Comparison of ENCODE assay signal across 9 cellular contexts in the genomic region with DNA sequence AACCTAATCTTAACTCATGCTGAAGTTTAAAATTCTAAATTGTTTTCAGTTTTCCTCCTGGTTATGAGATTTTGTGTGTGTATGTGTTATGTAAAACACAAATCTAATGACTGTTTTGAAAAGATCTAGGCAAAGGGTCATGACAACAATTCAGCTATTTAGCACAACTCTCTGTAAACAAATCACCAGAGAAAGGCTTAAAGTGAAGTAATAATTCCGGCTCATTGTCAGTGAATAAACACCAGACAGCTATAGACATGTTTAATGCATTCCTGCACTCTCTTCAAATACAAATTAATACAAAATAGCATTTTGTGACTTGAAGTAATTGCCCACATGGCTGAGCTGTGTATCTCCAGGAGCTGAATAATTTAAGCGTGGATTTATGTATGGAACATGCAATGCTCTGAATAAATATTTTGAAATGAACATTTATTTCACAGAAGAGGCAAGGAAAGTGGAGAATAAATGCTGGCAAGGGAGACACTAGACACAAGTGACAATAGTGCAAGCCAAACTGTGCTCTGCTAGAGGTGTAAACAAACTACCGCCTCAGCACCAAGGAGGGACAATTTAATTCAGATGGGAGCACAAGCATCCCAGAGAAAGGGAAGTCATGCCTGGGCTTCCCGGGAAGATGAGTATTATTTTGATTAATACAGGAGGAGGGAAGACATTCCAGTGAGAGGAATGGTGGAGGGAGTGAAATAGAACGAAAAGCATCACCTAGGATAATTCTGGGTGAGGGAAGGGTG.
DNase-seq lines count a peak whose midpoint lies in the region; ATAC-seq lines count a peak whose summit lies in the region.
"Had no signal": no experiment of that assay in that cellular context is flagged by ENCODE, and none has a peak within 500 bp of the region (broad histone marks: within the 10 kb centered on the region; RNA-seq: fewer than 3 reads in every experiment).

No MANE protein-coding gene starts in this region.

- peak; percentile 12 for ATAC-seq in HG03045 (IDR thresholded peaks at IDR 0.05; ENCODE audit: unreplicated experiment)
- ATAC-seq in stimulated activated memory B cell treated with anti-CD40 and anti-IgM and Interleukin-4, amounts not matched to agents 10 μg/mL and 1 μg/mL and 100 μg/mL, for 72 hours, result no peak
- no peak for ATAC-seq in GM19324 (IDR thresholded peaks at IDR 0.05; ENCODE audit: low FRiP score, unreplicated experiment)
- no peak for ATAC-seq in HG02588 (IDR thresholded peaks at IDR 0.05; ENCODE audit: unreplicated experiment)

- no peak overlapping the region for H3K27ac ChIP-seq in iPS-20b (ENCODE audit: low read length)

- peak overlapping the region; percentile 30; the same call in 1 of the 2 replicates for H3K9ac ChIP-seq in iPS-20b (ENCODE audit: low read depth, low read length)

- peaks cover 16% of the 10 kb centered on the region for H3K36me3 Mint-ChIP-seq in activated naive CD8-positive, alpha-beta T cell
- peaks cover 22% of the 10 kb centered on the region for H3K36me3 Mint-ChIP-seq in stimulated activated memory B cell treated with anti-CD40 and anti-IgM and Interleukin-4, amounts not matched to agents 10 μg/mL and 1 μg/mL and 100 μg/mL, for 72 hours

- peak overlapping the region; percentile 22; the same call in 1 of the 2 replicates for H3K4me3 ChIP-seq in iPS-20b (ENCODE audit: low read length)

- no peaks in the 10 kb centered on the region for H3K27me3 Mint-ChIP-seq in activated naive CD8-positive, alpha-beta T cell
- no peaks in the 10 kb centered on the region for H3K27me3 Mint-ChIP-seq in stimulated activated memory B cell treated with anti-CD40 and anti-IgM and Interleukin-4, amounts not matched to agents 10 μg/mL and 1 μg/mL and 100 μg/mL, for 72 hours

- peak overlapping the region; percentile 80 for H3K27ac Mint-ChIP-seq in activated naive CD8-positive, alpha-beta T cell
- H3K27ac Mint-ChIP-seq in stimulated activated memory B cell treated with anti-CD40 and anti-IgM and Interleukin-4, amounts not matched to agents 10 μg/mL and 1 μg/mL and 100 μg/mL, for 72 hours, result peak overlapping the region; percentile 88

- H3K27me3 ChIP-seq in iPS-20b (ENCODE audit: insufficient read depth, low read length), result no peaks in the 10 kb centered on the region

- H3K4me3 Mint-ChIP-seq in activated naive CD8-positive, alpha-beta T cell, result no peak overlapping the region
- no peak overlapping the region for H3K4me3 Mint-ChIP-seq in stimulated activated memory B cell treated with anti-CD40 and anti-IgM and Interleukin-4, amounts not matched to agents 10 μg/mL and 1 μg/mL and 100 μg/mL, for 72 hours

- H3K4me1 ChIP-seq in iPS-20b (ENCODE audit: insufficient read depth, low read length), result peaks cover 14% of the 10 kb centered on the region

- peaks cover 18% of the 10 kb centered on the region for H3K4me1 Mint-ChIP-seq in activated naive CD8-positive, alpha-beta T cell (ENCODE audit: low read depth)
- peaks cover 20% of the 10 kb centered on the region for H3K4me1 Mint-ChIP-seq in stimulated activated memory B cell treated with anti-CD40 and anti-IgM and Interleukin-4, amounts not matched to agents 10 μg/mL and 1 μg/mL and 100 μg/mL, for 72 hours

- H3K9me3 Mint-ChIP-seq in activated naive CD8-positive, alpha-beta T cell (ENCODE audit: low read depth), result peaks cover 22% of the 10 kb centered on the region
- H3K9me3 Mint-ChIP-seq in stimulated activated memory B cell treated with anti-CD40 and anti-IgM and Interleukin-4, amounts not matched to agents 10 μg/mL and 1 μg/mL and 100 μg/mL, for 72 hours, result peaks cover 20% of the 10 kb centered on the region

- peaks cover 17% of the 10 kb centered on the region for H3K9me3 ChIP-seq in iPS-20b (ENCODE audit: insufficient read depth, low read depth, low read length)

- no peaks in the 10 kb centered on the region for H3K36me3 ChIP-seq in iPS-20b (ENCODE audit: insufficient read depth, low read depth, low read length)

- DNase-seq in T1000 (lab: John Stamatoyannopoulos, UW), result no peak
- DNase-seq in islet precursor cell, result no peak
- DNase-seq: stimulated activated CD8-positive, alpha-beta memory T cell treated with anti-CD3 and anti-CD28 coated beads, Interleukin-4, amount 100 ng/mL, for 48 hours had no signal
